In the genomic region with DNA sequence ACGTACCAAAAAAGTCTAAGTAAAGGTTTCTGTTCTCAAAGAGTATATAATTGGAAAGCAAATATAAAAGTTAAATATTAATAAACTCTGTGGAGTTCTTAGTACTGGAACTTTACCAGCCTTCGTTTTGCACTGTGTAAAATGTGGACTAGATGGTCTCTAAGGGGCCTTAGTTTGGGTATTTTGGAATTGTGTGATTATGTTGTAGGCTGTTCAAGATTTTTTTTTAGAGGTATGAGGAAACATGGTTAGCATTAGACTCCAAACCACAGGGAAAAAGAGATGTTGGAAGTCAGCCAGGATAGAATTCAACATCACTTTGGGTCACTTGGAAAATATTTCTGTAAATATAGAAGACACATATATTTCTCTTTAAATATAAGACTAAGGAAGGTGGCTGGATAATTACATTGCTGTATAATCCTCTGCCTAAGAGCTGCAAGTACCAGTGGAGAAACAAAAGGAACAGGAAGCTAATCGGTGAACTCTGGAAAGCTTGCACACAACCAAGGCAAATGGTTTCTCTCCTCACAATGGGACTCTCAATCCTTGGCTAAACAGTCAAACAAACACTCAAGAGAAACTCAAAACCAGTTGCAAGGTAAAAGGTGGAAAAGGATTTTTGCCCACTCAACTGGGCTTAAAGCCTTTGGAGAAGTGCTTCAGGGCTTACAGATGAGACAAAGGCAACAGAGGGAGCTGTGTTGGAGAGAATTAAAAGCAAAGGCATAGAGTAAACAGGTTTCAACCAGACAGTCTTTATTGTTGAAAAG, we compare ENCODE assay signal across 11 cellular contexts.
DNase-seq lines count a peak whose midpoint lies in the region; ATAC-seq and TF ChIP-seq lines count a peak whose summit lies in the region.
"Had no signal": no experiment of that assay in that cellular context is flagged by ENCODE, and none has a peak within 500 bp of the region (broad histone marks: within the 10 kb centered on the region; RNA-seq: fewer than 3 reads in every experiment).

No MANE protein-coding gene starts in this region.

- no peaks in the 10 kb centered on the region for H3K9me3 ChIP-seq in CD8-positive, alpha-beta memory T cell (ENCODE audit: low read length)
- no peaks in the 10 kb centered on the region for H3K9me3 ChIP-seq in sigmoid colon
- H3K9me3 ChIP-seq: right lobe of liver, uterus had no signal

- no peak for TF ChIP-seq EP300 in sigmoid colon (IDR thresholded peaks at IDR 0.05)

- H3K4me3 ChIP-seq in astrocyte of the cerebellum (ENCODE audit: low read depth, low read length) (no peak overlapping the region), sigmoid colon (no peak overlapping the region)
- no peak overlapping the region for H3K4me3 ChIP-seq in CD8-positive, alpha-beta memory T cell (ENCODE audit: low read length)
- H3K4me3 ChIP-seq: right lobe of liver, uterus had no signal

- H3K27ac Mint-ChIP-seq in CD8-positive, alpha-beta memory T cell: no peak overlapping the region
- H3K27ac Mint-ChIP-seq in stimulated activated effector memory CD8-positive, alpha-beta T cell treated with anti-CD3 and anti-CD28 coated beads, Interleukin-12 subunit alpha, Interleukin-12 subunit beta, amount 100 ng/mL, for 72 hours: no peak overlapping the region

- no peaks in the 10 kb centered on the region for H3K4me1 Mint-ChIP-seq in CD8-positive, alpha-beta memory T cell
- no peaks in the 10 kb centered on the region for H3K4me1 Mint-ChIP-seq in stimulated activated effector memory CD8-positive, alpha-beta T cell treated with anti-CD3 and anti-CD28 coated beads, Interleukin-12 subunit alpha, Interleukin-12 subunit beta, amount 100 ng/mL, for 72 hours

- H3K27me3 Mint-ChIP-seq in CD8-positive, alpha-beta memory T cell: peaks cover 8 to 10% of the 10 kb centered on the region in 2 donors

- no peak for TF ChIP-seq POLR2A in sigmoid colon (IDR thresholded peaks at IDR 0.05)

- DNase-seq in DMS153 (lab: John Stamatoyannopoulos, UW): peak; percentile 91
- DNase-seq in NCI-H2029 (lab: John Stamatoyannopoulos, UW): peak; percentile 97
- DNase-seq in astrocyte of the cerebellum (ENCODE audit: low read depth): peak; percentile 27
- peak; percentile 6 for DNase-seq in medulla oblongata (ENCODE audit: extremely low spot score)
- no peak for DNase-seq in CD8-positive, alpha-beta memory T cell
- DNase-seq in sigmoid colon: no peak
- DNase-seq in stimulated activated effector memory CD8-positive, alpha-beta T cell treated with anti-CD3 and anti-CD28 coated beads, Interleukin-12 subunit alpha, Interleukin-12 subunit beta, amount 100 ng/mL, for 72 hours (ENCODE audit: low spot score in 2 of 2): no peak
- DNase-seq: activated CD4-positive, alpha-beta T cell treated with anti-CD3 and anti-CD28 coated beads for 48 hours; right lobe of liver; uterus had no signal

- in situ Hi-C loops in astrocyte of the cerebellum (cut with HindIII; ENCODE audit: low sequenced_read_pairs): no loop called here

- H3K27me3 ChIP-seq in CD8-positive, alpha-beta memory T cell (ENCODE audit: insufficient read depth, low read length, poor library complexity, severe bottlenecking): no peaks in the 10 kb centered on the region
- no peaks in the 10 kb centered on the region for H3K27me3 ChIP-seq in sigmoid colon
- H3K27me3 ChIP-seq: right lobe of liver, uterus had no signal

- peaks cover 0 to 13% (median 0%) of the 10 kb centered on the region in 3 donors for H3K36me3 Mint-ChIP-seq in CD8-positive, alpha-beta memory T cell
- H3K36me3 Mint-ChIP-seq in stimulated activated effector memory CD8-positive, alpha-beta T cell treated with anti-CD3 and anti-CD28 coated beads, Interleukin-12 subunit alpha, Interleukin-12 subunit beta, amount 100 ng/mL, for 72 hours: no peaks in the 10 kb centered on the region

- intact Hi-C loops in sigmoid colon (cut with DNase I): no loop called here

- no peak overlapping the region for H3K4me3 Mint-ChIP-seq in CD8-positive, alpha-beta memory T cell
- H3K4me3 Mint-ChIP-seq in stimulated activated effector memory CD8-positive, alpha-beta T cell treated with anti-CD3 and anti-CD28 coated beads, Interleukin-12 subunit alpha, Interleukin-12 subunit beta, amount 100 ng/mL, for 72 hours: no peak overlapping the region

- H3K27ac ChIP-seq in CD8-positive, alpha-beta memory T cell (ENCODE audit: low read depth, low read length): no peak overlapping the region
- H3K27ac ChIP-seq in sigmoid colon: no peak overlapping the region
- H3K27ac ChIP-seq: right lobe of liver, uterus had no signal

- peaks cover 0 to 13% (median 5%) of the 10 kb centered on the region in 5 donors for H3K9me3 Mint-ChIP-seq in CD8-positive, alpha-beta memory T cell
- peaks cover under 1% of the 10 kb centered on the region for H3K9me3 Mint-ChIP-seq in stimulated activated effector memory CD8-positive, alpha-beta T cell treated with anti-CD3 and anti-CD28 coated beads, Interleukin-12 subunit alpha, Interleukin-12 subunit beta, amount 100 ng/mL, for 72 hours

- POLR2A ChIA-PET in CD8-positive, alpha-beta memory T cell (lab: Charles Lee): no interaction called here

- WGBS in sigmoid colon, 2 donors: 10 to 56% methylated on average over 3 of the region's 3 CpGs

- no peaks in the 10 kb centered on the region for H3K4me1 ChIP-seq in CD8-positive, alpha-beta memory T cell (ENCODE audit: insufficient read depth, low read length)
- H3K4me1 ChIP-seq in sigmoid colon: no peaks in the 10 kb centered on the region
- H3K4me1 ChIP-seq: right lobe of liver, uterus had no signal

- CTCF ChIA-PET in CD8-positive, alpha-beta memory T cell (lab: Charles Lee): no interaction called here

- ATAC-seq in HG03378 (IDR thresholded peaks at IDR 0.05; ENCODE audit: unreplicated experiment): no peak
- no peak for ATAC-seq in stimulated activated effector memory CD8-positive, alpha-beta T cell treated with anti-CD3 and anti-CD28 coated beads, Interleukin-12 subunit alpha, Interleukin-12 subunit beta, amount 100 ng/mL, for 72 hours

- H3K36me3 ChIP-seq in CD8-positive, alpha-beta memory T cell (ENCODE audit: insufficient read depth, low read length): no peaks in the 10 kb centered on the region
- H3K36me3 ChIP-seq in sigmoid colon: no peaks in the 10 kb centered on the region
- H3K36me3 ChIP-seq: right lobe of liver, uterus had no signal

- TF ChIP-seq CTCF in astrocyte of the cerebellum (IDR thresholded peaks at IDR 0.05; ENCODE audit: low read depth, low read length, missing control alignments): no peak
- TF ChIP-seq CTCF in sigmoid colon (IDR thresholded peaks at IDR 0.05): no peak

Comparison
In these comparisons a context has a peak if more than half of its experiments do, and no peak if none do; other contexts are left out.
1. DNase-seq: peak in DMS153 (single experiment), NCI-H2029 (single experiment), astrocyte of the cerebellum (single experiment) and medulla oblongata (single experiment); none in CD8-positive, alpha-beta memory T cell (0 of 5), sigmoid colon (single experiment) and stimulated activated effector memory CD8-positive, alpha-beta T cell treated with anti-CD3 and anti-CD28 coated beads, Interleukin-12 subunit alpha, Interleukin-12 subunit beta, amount 100 ng/mL, for 72 hours (0 of 2).